ENCODE assay signal across 25 cellular contexts in genomic region chr14:57657487-57657886, GRCh38.
DNase-seq lines count a peak whose midpoint lies in the region; ATAC-seq and TF ChIP-seq lines count a peak whose summit lies in the region.
"Had no signal": no experiment of that assay in that cellular context is flagged by ENCODE, and none has a peak within 500 bp of the region (broad histone marks: within the 10 kb centered on the region; RNA-seq: fewer than 3 reads in every experiment).

No MANE protein-coding gene starts in this region.

- H3K4ac ChIP-seq in mesenchymal stem cell (ENCODE audit: low read depth in 1 of 2, low read length in 2 of 2): no peak overlapping the region

- TF ChIP-seq EP300 in suprapubic skin (IDR thresholded peaks at IDR 0.05): no peak

- no peak overlapping the region for H2BK15ac ChIP-seq in mesenchymal stem cell (ENCODE audit: low read depth, poor library complexity, severe bottlenecking)

- no TSS peak for BruUV-seq in PC-3 (replicated peaks; lab: Mats Ljungman, UMichigan)

- H3K14ac ChIP-seq in mesenchymal stem cell (ENCODE audit: low read length in 2 of 2): no peak overlapping the region

- H3K4me3 ChIP-seq in GM23248: no peak overlapping the region
- no peak overlapping the region for H3K4me3 ChIP-seq in PC-3 (ENCODE audit: low read length)
- H3K4me3 ChIP-seq in mesenchymal stem cell (ENCODE audit: insufficient read depth in 1 of 2, low read depth in 1 of 2, low read length in 2 of 2): no peak overlapping the region
- no peak overlapping the region for H3K4me3 ChIP-seq in suprapubic skin
- H3K4me3 ChIP-seq in BE2C (ENCODE audit: low read depth, low read length): no peak overlapping the region
- H3K4me3 ChIP-seq: ascending aorta, esophagus muscularis mucosa, stomach, transverse colon had no signal

- H4K91ac ChIP-seq in mesenchymal stem cell (ENCODE audit: low read length): no peak overlapping the region

- H3K9me3 ChIP-seq in GM23248 (ENCODE audit: low read depth) (no peaks in the 10 kb centered on the region), PC-3 (ENCODE audit: low read length) (peaks cover 2% of the 10 kb centered on the region; the same call in 1 of the 2 replicates), mesenchymal stem cell (ENCODE audit: control insufficient read depth, low read length) (peaks cover 4% of the 10 kb centered on the region), suprapubic skin (peaks cover 1% of the 10 kb centered on the region), BE2C (no peaks in the 10 kb centered on the region)
- H3K9me3 ChIP-seq: ascending aorta, transverse colon had no signal

- intact Hi-C loops in PC-3 (cut with micrococcal nuclease): no loop called here

- H3K9me2 ChIP-seq in GM23248 (ENCODE audit: insufficient read depth): no peaks in the 10 kb centered on the region
- H3K9me2 ChIP-seq in PC-3 (replicated peaks; ENCODE audit: low read length): no peaks in the 10 kb centered on the region

- H3K27me3 ChIP-seq in GM23248 (replicated peaks; ENCODE audit: insufficient read depth): no peaks in the 10 kb centered on the region
- peaks cover 30% of the 10 kb centered on the region for H3K27me3 ChIP-seq in PC-3 (ENCODE audit: low read length)
- no peaks in the 10 kb centered on the region for H3K27me3 ChIP-seq in mesenchymal stem cell (ENCODE audit: control insufficient read depth in 1 of 2, insufficient read depth in 1 of 2, low read length in 2 of 2)
- no peaks in the 10 kb centered on the region for H3K27me3 ChIP-seq in suprapubic skin
- H3K27me3 ChIP-seq in BE2C: no peaks in the 10 kb centered on the region
- H3K27me3 ChIP-seq: ascending aorta, esophagus muscularis mucosa, transverse colon had no signal

- H3K79me1 ChIP-seq in mesenchymal stem cell (replicated peaks; ENCODE audit: low read length, poor library complexity, severe bottlenecking): no peaks in the 10 kb centered on the region

- no peak overlapping the region for H2AK5ac ChIP-seq in mesenchymal stem cell (ENCODE audit: low read length, severe bottlenecking)

- H3K27ac ChIP-seq in GM23248: no peak overlapping the region
- H3K27ac ChIP-seq in PC-3 (ENCODE audit: low read length): no peak overlapping the region
- H3K27ac ChIP-seq in mesenchymal stem cell (ENCODE audit: low read length, poor library complexity, severe bottlenecking): no peak overlapping the region
- no peak overlapping the region for H3K27ac ChIP-seq in suprapubic skin
- H3K27ac ChIP-seq: ascending aorta, esophagus muscularis mucosa, stomach, transverse colon had no signal

- H4K20me1 ChIP-seq in GM23248 (ENCODE audit: insufficient read depth) (no peaks in the 10 kb centered on the region), PC-3 (ENCODE audit: low read length) (no peaks in the 10 kb centered on the region)

- DNase-seq in GM23248 (peak; percentile 20), PC-3 (peak; percentile 33), mesenchymal stem cell (peak; percentile 1), suprapubic skin (ENCODE audit: low spot score in 2 of 2) (no peak), BE2C (no peak), SKM-1 treated with dmso at 0.1 percent for 144 hours (lab: John Stamatoyannopoulos, UW; ENCODE audit: unreplicated experiment) (no peak), NCI-H2107 (lab: John Stamatoyannopoulos, UW) (no peak)
- DNase-seq: activated CD4-positive, alpha-beta memory T cell treated with anti-CD3 and anti-CD28 coated beads, Interleukin-2, amount 10 ng/mL, durations not matched to agents 7 days and 5 days; CD8-positive, alpha-beta memory T cell; DMS79; glutamatergic neuron; naive B cell; NCI-H1105; NCI-H2029 treated with DMSO at 0.1 percent for 48 hours; NCI-H82; nucleus accumbens; OCI-M1; Right ventricle myocardium superior; stimulated activated CD8-positive, alpha-beta memory T cell treated with anti-CD3 and anti-CD28 coated beads, Interleukin-4, amount 100 ng/mL, for 48 hours; stomach; transverse colon had no signal

- no peak for TF ChIP-seq POLR2A in suprapubic skin (IDR thresholded peaks at IDR 0.05)

- H3K4me2 ChIP-seq in GM23248 (ENCODE audit: unreplicated experiment) (no peak overlapping the region), PC-3 (ENCODE audit: low read length) (no peak overlapping the region), mesenchymal stem cell (ENCODE audit: low read length, poor library complexity, severe bottlenecking) (no peak overlapping the region)

- POLR2A ChIA-PET in PC-3 (lab: Charles Lee; ENCODE audit: unreplicated experiment): no interaction called here

- in situ Hi-C loops in GM23248 (cut with MboI): no loop called here

- no peak overlapping the region for H2BK120ac ChIP-seq in mesenchymal stem cell (ENCODE audit: low read depth, low read length)

- TF ChIP-seq CTCF in PC-3 (conservative IDR thresholded peaks at IDR 0.05; ENCODE audit: low read depth, low read length) (no peak), suprapubic skin (IDR thresholded peaks at IDR 0.05) (no peak), BE2C (IDR thresholded peaks at IDR 0.05; ENCODE audit: low read depth, low read length) (no peak)

- H3F3A ChIP-seq in GM23248 (ENCODE audit: insufficient read depth) (no peaks in the 10 kb centered on the region), PC-3 (ENCODE audit: low read length, unreplicated experiment) (no peaks in the 10 kb centered on the region)

- H3K9ac ChIP-seq in GM23248 (no peak overlapping the region), PC-3 (ENCODE audit: low read length) (no peak overlapping the region), mesenchymal stem cell (ENCODE audit: low read length) (peak overlapping the region; percentile 45)

- no peaks in the 10 kb centered on the region for H3K79me2 ChIP-seq in GM23248 (ENCODE audit: insufficient read depth)
- H3K79me2 ChIP-seq in PC-3 (ENCODE audit: low read length): no peaks in the 10 kb centered on the region

- CTCF ChIA-PET in PC-3 (lab: Charles Lee): no interaction called here

- no peak overlapping the region for H2BK12ac ChIP-seq in mesenchymal stem cell (ENCODE audit: low read length in 2 of 2)

- H4K8ac ChIP-seq in mesenchymal stem cell (ENCODE audit: low read length): no peak overlapping the region

- no peak overlapping the region for H2AFZ ChIP-seq in GM23248
- H2AFZ ChIP-seq in PC-3 (ENCODE audit: low read length): no peak overlapping the region
- no peak overlapping the region for H2AFZ ChIP-seq in mesenchymal stem cell (ENCODE audit: low read depth, low read length)

- H3K36me3 ChIP-seq in GM23248 (ENCODE audit: low read depth) (no peaks in the 10 kb centered on the region), PC-3 (ENCODE audit: low read depth, low read length) (no peaks in the 10 kb centered on the region), mesenchymal stem cell (ENCODE audit: control insufficient read depth in 1 of 2, insufficient read depth in 2 of 2, low read depth in 1 of 2, low read length in 2 of 2) (no peaks in the 10 kb centered on the region), suprapubic skin (no peaks in the 10 kb centered on the region), BE2C (no peaks in the 10 kb centered on the region)
- H3K36me3 ChIP-seq: ascending aorta, esophagus muscularis mucosa, stomach, transverse colon had no signal

- no peaks in the 10 kb centered on the region for H3K4me1 ChIP-seq in GM23248 (ENCODE audit: insufficient read depth)
- no peaks in the 10 kb centered on the region for H3K4me1 ChIP-seq in PC-3 (ENCODE audit: insufficient read depth, low read length)
- H3K4me1 ChIP-seq in mesenchymal stem cell (ENCODE audit: control insufficient read depth, insufficient read depth, low read depth, low read length): no peaks in the 10 kb centered on the region
- no peaks in the 10 kb centered on the region for H3K4me1 ChIP-seq in suprapubic skin
- no peaks in the 10 kb centered on the region for H3K4me1 ChIP-seq in BE2C
- H3K4me1 ChIP-seq: ascending aorta, stomach, transverse colon had no signal

- H3K23ac ChIP-seq in mesenchymal stem cell (ENCODE audit: low read length in 2 of 2): no peak overlapping the region

- no peak overlapping the region for H2BK5ac ChIP-seq in mesenchymal stem cell (ENCODE audit: low read depth, low read length, poor library complexity, severe bottlenecking)

- no peak for ATAC-seq in PC-3
- ATAC-seq in esophagus mucosa: peak; percentile 62
- ATAC-seq: HCT116 had no signal

- 23 to 24% methylated on average over 5 of the region's 5 CpGs for WGBS in GM23248 (ENCODE audit: low coverage in 1 of 2, low lambda C conversion rate in 2 of 2, missing lambda C conversion rate in 2 of 2), 2 experiments
- WGBS in mesenchymal stem cell: 48% methylated on average over 5 of the region's 5 CpGs
- 60% methylated on average over 5 of the region's 5 CpGs for WGBS in suprapubic skin

- no peak overlapping the region for H3K18ac ChIP-seq in mesenchymal stem cell (ENCODE audit: low read depth in 1 of 2, low read length in 2 of 2)

Comparison
In these comparisons a context has a peak if more than half of its experiments do, and no peak if none do; other contexts are left out.
1. DNase-seq: peak in GM23248 (single experiment), PC-3 (single experiment) and mesenchymal stem cell (single experiment); none in suprapubic skin (0 of 2), BE2C (single experiment), SKM-1 treated with dmso at 0.1 percent for 144 hours (single experiment) and NCI-H2107 (single experiment).